ENCODE assay signal across 15 cellular contexts in the genomic region with DNA sequence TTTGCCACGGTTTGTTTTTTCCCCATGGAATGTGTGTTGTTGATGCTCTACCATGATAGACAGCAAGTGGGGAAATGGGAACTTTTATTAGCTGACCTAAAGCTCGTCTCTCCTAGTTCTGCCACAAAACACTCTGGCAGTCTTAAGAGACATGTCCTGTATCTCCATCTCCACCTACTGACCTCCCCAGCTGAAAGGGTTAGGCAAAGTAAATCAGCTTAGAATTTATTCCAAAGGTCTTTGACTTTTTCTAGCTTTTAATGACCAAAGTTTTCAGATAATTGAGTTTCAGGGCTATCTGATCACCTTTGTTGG. TPM values are rescaled to one million over a fixed set of nuclear protein-coding genes. Genes with fewer than 3 reads are reported as not detected.
DNase-seq lines count a peak whose midpoint lies in the region; ATAC-seq, FAIRE-seq and TF ChIP-seq lines count a peak whose summit lies in the region.
"Had no signal": no experiment of that assay in that cellular context is flagged by ENCODE, and none has a peak within 500 bp of the region (broad histone marks: within the 10 kb centered on the region; RNA-seq: fewer than 3 reads in every experiment).

No MANE protein-coding gene starts in this region.

- H3K9me3 ChIP-seq in K562 (replicated peaks; ENCODE audit: control insufficient read depth, insufficient read depth, low read depth, low read length): no peaks in the 10 kb centered on the region
- no peaks in the 10 kb centered on the region for H3K9me3 ChIP-seq in esophagus muscularis mucosa
- H3K9me3 ChIP-seq in mucosa of rectum (ENCODE audit: control insufficient read depth in 2 of 2, low read length in 2 of 2): no peaks in the 10 kb centered on the region
- H3K9me3 ChIP-seq in upper lobe of left lung: no peaks in the 10 kb centered on the region
- H3K9me3 ChIP-seq in breast epithelium: no peaks in the 10 kb centered on the region
- H3K9me3 ChIP-seq: BE2C had no signal

- no peak overlapping the region for H3K9ac ChIP-seq in K562 (ENCODE audit: insufficient read depth in 1 of 2, low read depth in 2 of 2, low read length in 2 of 2)
- H3K9ac ChIP-seq in mucosa of rectum (ENCODE audit: low read depth in 1 of 2, low read length in 2 of 2): peak overlapping the region in 1 of 2 donors; percentile 31

- no peak for TF ChIP-seq POLR2A in K562 (conservative IDR thresholded peaks at IDR 0.05)
- no peak for TF ChIP-seq POLR2A in esophagus muscularis mucosa (IDR thresholded peaks at IDR 0.05; ENCODE audit: low read depth)
- TF ChIP-seq POLR2A in upper lobe of left lung (IDR thresholded peaks at IDR 0.05): no peak
- TF ChIP-seq POLR2A in breast epithelium (IDR thresholded peaks at IDR 0.05): no peak

- H3K4me2 ChIP-seq in K562 (ENCODE audit: insufficient read depth, low read length): peak overlapping the region; percentile 23; the same call in 1 of the 2 replicates

- H3K9me1 ChIP-seq in K562 (ENCODE audit: control insufficient read depth, insufficient read depth, low read length): no peaks in the 10 kb centered on the region

- peak; percentile 41; the same call in 1 of the 3 replicates for ATAC-seq in K562
- no peak for ATAC-seq in upper lobe of left lung (ENCODE audit: low FRiP score in 2 of 2)
- ATAC-seq: HepG2 had no signal

- H3K4me1 ChIP-seq in K562 (replicated peaks in 1 of 2; ENCODE audit: control insufficient read depth in 2 of 2, insufficient read depth in 2 of 2, low read length in 2 of 2) (peaks cover 0 to 8% of the 10 kb centered on the region in 2 experiments; a peak in 1 of 5 replicates), esophagus muscularis mucosa (peaks cover 0 to 14% (median 0%) of the 10 kb centered on the region in 4 donors), mucosa of rectum (ENCODE audit: control insufficient read depth in 2 of 2, insufficient read depth in 2 of 2, low read length in 2 of 2) (peaks cover 6 to 11% of the 10 kb centered on the region in 2 donors), upper lobe of left lung (peaks cover 0 to 12% (median 6%) of the 10 kb centered on the region in 4 donors), breast epithelium (no peaks in the 10 kb centered on the region)
- H3K4me1 ChIP-seq: BE2C had no signal

- H3K27ac ChIP-seq in K562 (ENCODE audit: extremely low read depth, low read depth, low read length) (no peak overlapping the region), esophagus muscularis mucosa (replicated peaks in 1 of 4) (peak overlapping the region in 3 of 4 donors; percentile 35 to 58 (median 47)), mucosa of rectum (ENCODE audit: low read depth in 2 of 2, low read length in 2 of 2) (peak overlapping the region; percentile 76 to 81), upper lobe of left lung (peak overlapping the region; percentile 55 to 86 (median 64)), breast epithelium (peak overlapping the region in 1 of 2 donors; percentile 61)

- H3K27me3 ChIP-seq in K562 (ENCODE audit: control insufficient read depth in 2 of 2, insufficient read depth in 2 of 2, low read length in 2 of 2) (no peaks in the 10 kb centered on the region), esophagus muscularis mucosa (no peaks in the 10 kb centered on the region), mucosa of rectum (ENCODE audit: control insufficient read depth in 2 of 2, insufficient read depth in 2 of 2, low read length in 2 of 2) (no peaks in the 10 kb centered on the region), upper lobe of left lung (no peaks in the 10 kb centered on the region), breast epithelium (no peaks in the 10 kb centered on the region)
- H3K27me3 ChIP-seq: BE2C had no signal

- H3K4me3 ChIP-seq in K562 (no peak overlapping the region), esophagus muscularis mucosa (no peak overlapping the region), mucosa of rectum (ENCODE audit: low read length in 2 of 2) (no peak overlapping the region), upper lobe of left lung (no peak overlapping the region), breast epithelium (no peak overlapping the region)

- peak overlapping the region; percentile 79 for H2AFZ ChIP-seq in K562 (ENCODE audit: low read depth, low read length)

- DNase-seq in K562 (ENCODE audit: extremely low read depth in 1 of 4, low spot score in 3 of 4) (no peak), esophagus muscularis mucosa (ENCODE audit: extremely low spot score) (no peak), upper lobe of left lung (no peak), NCI-H2029 (lab: John Stamatoyannopoulos, UW) (no peak), GM19239 (ENCODE audit: insufficient read length, low spot score) (no peak), breast epithelium (ENCODE audit: low spot score in 2 of 2) (no peak)
- DNase-seq: BE2C; CD8-positive, alpha-beta memory T cell; DMS 273 treated with DMSO at 0.1 percent for 48 hours; MM.1S; NCI-H1105; NCI-H1694 treated with DMSO at 0.1 percent for 48 hours had no signal

- BruUV-seq in K562 (replicated peaks; lab: Mats Ljungman, UMichigan): no TSS peak

- WGBS in K562 (ENCODE audit: insufficient coverage, low coverage, missing lambda C conversion rate): 25% methylated on average over 2 of the region's 2 CpGs
- 59% methylated on average over 2 of the region's 2 CpGs for WGBS in esophagus muscularis mucosa
- WGBS in upper lobe of left lung, 2 donors: 34 to 45% methylated on average over 2 of the region's 2 CpGs

- intact Hi-C loops in K562 (cut with micrococcal nuclease): no loop called here
- intact Hi-C loops in esophagus muscularis mucosa (cut with DNase I): loop anchor here (5.0 kb wide), 1 partner anchor 64 kb away; no protein-coding TSS in a partner anchor
- intact Hi-C loops in breast epithelium (cut with DNase I; ENCODE audit: low total_unique reads): no loop called here

- CTCF ChIA-PET in K562 (lab: Yijun Ruan, JAX; ENCODE audit: low intra/inter-chr PET ratio): no interaction called here

- TF ChIP-seq CTCF in K562 (IDR thresholded peaks at IDR 0.05 in 2 of 3, conservative IDR thresholded peaks at IDR 0.05 in 1 of 3; ENCODE audit: insufficient read depth in 2 of 3, low read depth in 1 of 3, low read length in 3 of 3) (no peak), esophagus muscularis mucosa (IDR thresholded peaks at IDR 0.05) (no peak), upper lobe of left lung (IDR thresholded peaks at IDR 0.05) (no peak), breast epithelium (IDR thresholded peaks at IDR 0.05) (no peak)

- no peak for FAIRE-seq in K562 (lab: Jason Lieb, UNC)
- no peak for FAIRE-seq in GM19239 (lab: Jason Lieb, UNC)
- FAIRE-seq: H1, HepG2 had no signal

- no peaks in the 10 kb centered on the region for H4K20me1 ChIP-seq in K562 (replicated peaks; ENCODE audit: control insufficient read depth, insufficient read depth, low read length)

- POLR2A ChIA-PET in K562 (lab: Yijun Ruan, JAX): interaction anchor here (0.8 to 2.6 kb wide), 4 partner anchors 10 to 14 kb away, joined by 3 to 20 read pairs (median 4); partner anchors contain the start of gene ADIPOR2

- H3K79me2 ChIP-seq in K562 (ENCODE audit: control insufficient read depth, insufficient read depth, low read length): no peaks in the 10 kb centered on the region

- in situ Hi-C loops in K562 (cut with MboI): no loop called here

- no peaks in the 10 kb centered on the region for H3K36me3 ChIP-seq in K562 (ENCODE audit: control insufficient read depth, insufficient read depth, low read length)
- H3K36me3 ChIP-seq in esophagus muscularis mucosa: no peaks in the 10 kb centered on the region
- H3K36me3 ChIP-seq in mucosa of rectum (ENCODE audit: control insufficient read depth in 2 of 2, insufficient read depth in 2 of 2, low read length in 2 of 2): no peaks in the 10 kb centered on the region
- H3K36me3 ChIP-seq in upper lobe of left lung: no peaks in the 10 kb centered on the region
- H3K36me3 ChIP-seq in breast epithelium: no peaks in the 10 kb centered on the region
- H3K36me3 ChIP-seq: BE2C had no signal

- TF ChIP-seq EP300 in K562 (IDR thresholded peaks at IDR 0.05; ENCODE audit: low read length): no peak
- no peak for TF ChIP-seq EP300 in esophagus muscularis mucosa (IDR thresholded peaks at IDR 0.05)
- no peak for TF ChIP-seq EP300 in upper lobe of left lung (IDR thresholded peaks at IDR 0.05)

- no peak for TF ChIP-seq RAD21 in K562 (CRISPR knock-in tag; conservative IDR thresholded peaks at IDR 0.05 in 1 of 2, IDR thresholded peaks at IDR 0.05 in 1 of 2)

RNA-seq across cellular contexts. Expression of gene ADIPOR2, which starts 9.4 kb away (rescaled TPM):
- 43.4 and 113 TPM in 2 replicates for total RNA-seq in K562 (2011; cell fraction: chromatin; rRNA removed; ENCODE audit: low replicate concordance)
- total RNA-seq in K562 (2011; cell fraction: nucleolus; rRNA removed): 28.3 and 33.6 TPM in 2 replicates
- total RNA-seq in K562 (2011; cell fraction: nucleoplasm; rRNA removed): 69.6 and 116 TPM in 2 replicates
- total RNA-seq in K562 (2014; rRNA removed) (22.8 and 23.2 TPM in 2 replicates), K562 (2014; rRNA removed; fragmentation: Illumina TruSeq; extraction: Trizol) (58.8 and 62.4 TPM in 2 replicates), K562 (2015; rRNA removed; fragmentation: Illumina TruSeq; extraction: Trizol) (42.0 and 46.0 TPM in 2 replicates), K562 (2021) (50.9 and 59.1 TPM in 2 replicates), esophagus muscularis mucosa (10 to 100 TPM; 28.2 to 37.4 (median 34.1) TPM), upper lobe of left lung (10 to 100 TPM; 45.1 to 82.3 (median 68.6) TPM), breast epithelium (10 to 100 TPM; 44.3 to 58.2 (median 48.8) TPM)
- polyA plus RNA-seq in K562 (2011; rRNA removed) (39.2 and 63.5 TPM in 2 replicates), K562 (2014; fragmentation: Illumina TruSeq; extraction: Trizol) (51.3 and 56.8 TPM in 2 replicates), K562 (2014; fragmentation: Nextera tagmentation; extraction: Ambion mirVana) (10 to 100 TPM; 10.9 to 15.6 TPM), K562 (2014; rRNA removed) (39.4 and 40.2 TPM in 2 replicates)
- 25.2 and 37.9 TPM in 2 replicates for polyA plus RNA-seq in K562 (2011; cell fraction: cytosol; rRNA removed)
- polyA plus RNA-seq in K562 (2011; cell fraction: nucleus; rRNA removed): 26.1 and 34.1 TPM in 2 replicates
- 38.7 and 40.1 TPM in 2 replicates for polyA plus RNA-seq in K562 (2012)
- 51.2 and 62.6 TPM in 2 replicates for polyA minus RNA-seq in K562 (2011; rRNA and poly(A)+ RNA removed)
- 21.6 and 24.5 TPM in 2 replicates for polyA minus RNA-seq in K562 (2011; cell fraction: cytosol; rRNA and poly(A)+ RNA removed)
- 16.8 and 23.4 TPM in 2 replicates for polyA minus RNA-seq in K562 (2011; cell fraction: nucleus; rRNA and poly(A)+ RNA removed)

RNA-seq across cellular contexts. Expression of gene WNT5B, which starts 52.4 kb away (rescaled TPM):
- total RNA-seq in K562 (2011; cell fraction: chromatin; rRNA removed; ENCODE audit: low replicate concordance): 2.9 and 11.1 TPM in 2 replicates
- total RNA-seq in K562 (2011; cell fraction: nucleolus; rRNA removed): 12.0 TPM in 2 replicates
- 6.7 and 8.2 TPM in 2 replicates for total RNA-seq in K562 (2011; cell fraction: nucleoplasm; rRNA removed)
- 15.0 and 16.8 TPM in 2 replicates for total RNA-seq in K562 (2014; rRNA removed)
- total RNA-seq in K562 (2014; rRNA removed; fragmentation: Illumina TruSeq; extraction: Trizol): 5.3 and 5.4 TPM in 2 replicates
- 7.8 and 8.9 TPM in 2 replicates for total RNA-seq in K562 (2015; rRNA removed; fragmentation: Illumina TruSeq; extraction: Trizol)
- 14.6 and 18.4 TPM in 2 replicates for total RNA-seq in K562 (2021)
- polyA plus RNA-seq in K562 (2011; rRNA removed): 3.0 and 5.1 TPM in 2 replicates
- 5.7 and 6.2 TPM in 2 replicates for polyA plus RNA-seq in K562 (2011; cell fraction: cytosol; rRNA removed)
- polyA plus RNA-seq in K562 (2011; cell fraction: nucleus; rRNA removed): 5.1 and 6.0 TPM in 2 replicates
- polyA plus RNA-seq in K562 (2012): 3.9 and 8.4 TPM in 2 replicates
- 5.4 and 6.8 TPM in 2 replicates for polyA plus RNA-seq in K562 (2014; fragmentation: Illumina TruSeq; extraction: Trizol)
- under 1 TPM; 0.42 to 0.80 TPM for polyA plus RNA-seq in K562 (2014; fragmentation: Nextera tagmentation; extraction: Ambion mirVana)
- polyA plus RNA-seq in K562 (2014; rRNA removed): 5.4 and 6.2 TPM in 2 replicates
- 4.1 and 5.8 TPM in 2 replicates for polyA minus RNA-seq in K562 (2011; rRNA and poly(A)+ RNA removed)
- polyA minus RNA-seq in K562 (2011; cell fraction: cytosol; rRNA and poly(A)+ RNA removed): 5.7 and 6.3 TPM in 2 replicates
- 1.5 and 3.0 TPM in 2 replicates for polyA minus RNA-seq in K562 (2011; cell fraction: nucleus; rRNA and poly(A)+ RNA removed)
- 100 to 1,000 TPM in 1 of 4 donors, 10 to 100 TPM in 3; 33.5 to 112 (median 53.5) TPM for total RNA-seq in esophagus muscularis mucosa
- total RNA-seq in upper lobe of left lung: 1 to 10 TPM in 5 of 6 donors, not detected in 1; 5.8 to 9.7 (median 7.0) TPM
- 10 to 100 TPM in 1 of 3 donors, 1 to 10 TPM in 2; 3.9 to 11.9 (median 4.0) TPM for total RNA-seq in breast epithelium
- total RNA-seq: CD8-positive, alpha-beta memory T cell had no signal
- polyA plus RNA-seq: CD8-positive, alpha-beta memory T cell; HepG2 had no signal
